ENCODE assay signal across 24 cellular contexts in genomic region chr15:93070136-93070535, GRCh38. TPM values are rescaled to one million over a fixed set of nuclear protein-coding genes. Genes with fewer than 3 reads are reported as not detected.
DNase-seq lines count a peak whose midpoint lies in the region; ATAC-seq and TF ChIP-seq lines count a peak whose summit lies in the region.
"Had no signal": no experiment of that assay in that cellular context is flagged by ENCODE, and none has a peak within 500 bp of the region (broad histone marks: within the 10 kb centered on the region; RNA-seq: fewer than 3 reads in every experiment).

No MANE protein-coding gene starts in this region.

- no peak overlapping the region; the same call in 1 of the 2 replicates for H3K27ac ChIP-seq in HEK293 (ENCODE audit: extremely low read depth, low read depth, low read length)
- no peak overlapping the region for H3K27ac ChIP-seq in iPS-20b (ENCODE audit: low read length)
- H3K27ac ChIP-seq in skeletal muscle tissue (ENCODE audit: low read depth, low read length), result peak overlapping the region; percentile 85
- H3K27ac ChIP-seq in effector memory CD4-positive, alpha-beta T cell (ENCODE audit: insufficient read depth, low read length, poor library complexity, severe bottlenecking), result no peak overlapping the region
- no peak overlapping the region for H3K27ac ChIP-seq in naive thymus-derived CD4-positive, alpha-beta T cell (ENCODE audit: low read depth, low read length)
- H3K27ac ChIP-seq: lower lobe of right lung, SJSA1 had no signal

- POLR2A ChIA-PET in HEK293 (lab: Yijun Ruan, JAX) (interaction anchor here (0.6 kb wide), 1 partner anchor 1129 kb away, joined by 5 read pairs; no protein-coding TSS in a partner anchor), WTC11 (lab: Charles Lee) (interaction anchor here (1.5 kb wide), 1 partner anchor 17 kb away, joined by 3 read pairs; no protein-coding TSS in a partner anchor)
- POLR2A ChIA-PET in naive thymus-derived CD4-positive, alpha-beta T cell (lab: Charles Lee), result no interaction called here

- H3K27ac Mint-ChIP-seq in WTC11, result 0 out of 2 replicates have a peak overlapping the region, but pooled peaks have one; percentile 35
- H3K27ac Mint-ChIP-seq in naive thymus-derived CD4-positive, alpha-beta T cell, result no peak overlapping the region
- H3K27ac Mint-ChIP-seq in stimulated activated naive B cell treated with anti-CD40 and anti-IgM and Interleukin-4, amounts not matched to agents 10 μg/mL and 1 μg/mL and 100 μg/mL, for 72 hours, result no peak overlapping the region
- H3K27ac Mint-ChIP-seq: activated CD4-positive, alpha-beta memory T cell treated with anti-CD3 and anti-CD28 coated beads, Interleukin-2, amount 10 ng/mL, durations not matched to agents 7 days and 5 days; activated T-cell treated with anti-CD3 and anti-CD28 coated beads, Interleukin-2, amount 50 U/mL, for 24 hours; immature natural killer cell; naive thymus-derived CD8-positive, alpha-beta T cell had no signal

- H3K9me3 Mint-ChIP-seq in WTC11, result no peaks in the 10 kb centered on the region
- peaks cover 0 to 1% (median 0%) of the 10 kb centered on the region in 11 donors for H3K9me3 Mint-ChIP-seq in naive thymus-derived CD4-positive, alpha-beta T cell
- no peaks in the 10 kb centered on the region for H3K9me3 Mint-ChIP-seq in stimulated activated naive B cell treated with anti-CD40 and anti-IgM and Interleukin-4, amounts not matched to agents 10 μg/mL and 1 μg/mL and 100 μg/mL, for 72 hours
- H3K9me3 Mint-ChIP-seq: activated CD4-positive, alpha-beta memory T cell treated with anti-CD3 and anti-CD28 coated beads, Interleukin-2, amount 10 ng/mL, durations not matched to agents 7 days and 5 days; activated T-cell treated with anti-CD3 and anti-CD28 coated beads, Interleukin-2, amount 50 U/mL, for 24 hours had no signal

- H3K9ac ChIP-seq in iPS-20b (ENCODE audit: low read depth, low read length) (peak overlapping the region; percentile 83; the same call in 1 of the 2 replicates), skeletal muscle tissue (ENCODE audit: low read depth in 1 of 3, low read length in 3 of 3) (peak overlapping the region; percentile 54 to 92 (median 78))

- peaks cover 15% of the 10 kb centered on the region for H3K27me3 Mint-ChIP-seq in WTC11 (ENCODE audit: low read depth)
- H3K27me3 Mint-ChIP-seq in naive thymus-derived CD4-positive, alpha-beta T cell, result peaks cover 37 to 59% (median 50%) of the 10 kb centered on the region in 5 donors
- H3K27me3 Mint-ChIP-seq in stimulated activated naive B cell treated with anti-CD40 and anti-IgM and Interleukin-4, amounts not matched to agents 10 μg/mL and 1 μg/mL and 100 μg/mL, for 72 hours, result peaks cover 42 to 54% of the 10 kb centered on the region in 2 donors

- H3K4me1 ChIP-seq in HEK293 (ENCODE audit: control insufficient read depth, insufficient read depth, low read length) (peaks cover 51% of the 10 kb centered on the region), iPS-20b (ENCODE audit: insufficient read depth, low read length) (peaks cover 29% of the 10 kb centered on the region), skeletal muscle tissue (ENCODE audit: control insufficient read depth in 3 of 3, insufficient read depth in 3 of 3, low read length in 3 of 3) (peaks cover 70 to 82% (median 78%) of the 10 kb centered on the region in 3 donors)
- peaks cover 15% of the 10 kb centered on the region for H3K4me1 ChIP-seq in effector memory CD4-positive, alpha-beta T cell (ENCODE audit: control insufficient read depth, insufficient read depth, low read length, poor library complexity, severe bottlenecking)
- H3K4me1 ChIP-seq in naive thymus-derived CD4-positive, alpha-beta T cell (ENCODE audit: control insufficient read depth in 2 of 2, insufficient read depth in 2 of 2, low read length in 2 of 2), result no peaks in the 10 kb centered on the region

- peak overlapping the region; percentile 97 for H3K4me3 Mint-ChIP-seq in WTC11
- no peak overlapping the region for H3K4me3 Mint-ChIP-seq in naive thymus-derived CD4-positive, alpha-beta T cell
- no peak overlapping the region for H3K4me3 Mint-ChIP-seq in stimulated activated naive B cell treated with anti-CD40 and anti-IgM and Interleukin-4, amounts not matched to agents 10 μg/mL and 1 μg/mL and 100 μg/mL, for 72 hours
- H3K4me3 Mint-ChIP-seq: activated CD4-positive, alpha-beta memory T cell treated with anti-CD3 and anti-CD28 coated beads, Interleukin-2, amount 10 ng/mL, durations not matched to agents 7 days and 5 days; activated T-cell treated with anti-CD3 and anti-CD28 coated beads, Interleukin-2, amount 50 U/mL, for 24 hours; immature natural killer cell; naive thymus-derived CD8-positive, alpha-beta T cell had no signal

- peaks cover 67% of the 10 kb centered on the region for H3K4me1 Mint-ChIP-seq in WTC11
- H3K4me1 Mint-ChIP-seq in naive thymus-derived CD4-positive, alpha-beta T cell, result peaks cover 7 to 20% (median 15%) of the 10 kb centered on the region in 7 donors
- H3K4me1 Mint-ChIP-seq in stimulated activated naive B cell treated with anti-CD40 and anti-IgM and Interleukin-4, amounts not matched to agents 10 μg/mL and 1 μg/mL and 100 μg/mL, for 72 hours, result peaks cover 15 to 22% of the 10 kb centered on the region in 2 donors

- ATAC-seq in WTC11, result no peak
- ATAC-seq in naive thymus-derived CD4-positive, alpha-beta T cell, result no peak
- ATAC-seq in stimulated activated naive B cell treated with anti-CD40 and anti-IgM and Interleukin-4, amounts not matched to agents 10 μg/mL and 1 μg/mL and 100 μg/mL, for 72 hours (replicated peaks), result no peak
- ATAC-seq: body of pancreas; lower lobe of right lung; naive thymus-derived CD8-positive, alpha-beta T cell; stimulated activated naive CD8-positive, alpha-beta T cell treated with anti-CD3 and anti-CD28 coated beads, Interleukin-15, Interleukin-2, amounts not matched to agents 100 U/mL and 50 U/mL, for 24 hours had no signal

- DNase-seq in WTC11 (ENCODE audit: low spot score), result no peak
- DNase-seq in effector memory CD4-positive, alpha-beta T cell, result no peak
- no peak for DNase-seq in stimulated activated CD4-positive, alpha-beta T cell treated with anti-CD3 and anti-CD28 coated beads, Interleukin-2, amount 100 ng/mL, for 48 hours
- DNase-seq in naive thymus-derived CD4-positive, alpha-beta T cell, result no peak
- no peak for DNase-seq in stimulated activated naive B cell treated with anti-CD40 and anti-IgM and Interleukin-4, amounts not matched to agents 10 μg/mL and 1 μg/mL and 100 μg/mL, for 72 hours
- DNase-seq: activated CD4-positive, alpha-beta memory T cell treated with anti-CD3 and anti-CD28 coated beads, Interleukin-2, amount 10 ng/mL, durations not matched to agents 7 days and 5 days; activated naive CD4-positive, alpha-beta T cell treated with anti-CD3 and anti-CD28 coated beads, Interleukin-2, amount 50 U/mL, for 16 hours; activated T-cell treated with anti-CD3 and anti-CD28 coated beads, Interleukin-2, amount 50 U/mL, for 24 hours; body of pancreas; COR-L47; GOT3; immature natural killer cell; lower lobe of right lung; naive thymus-derived CD8-positive, alpha-beta T cell; NCI-H2081; NCI-H526; retina; stimulated activated naive CD8-positive, alpha-beta T cell treated with anti-CD3 and anti-CD28 coated beads, Interleukin-15, Interleukin-2, amounts not matched to agents 100 U/mL and 50 U/mL, for 24 hours; T-helper 2 cell had no signal

- no peaks in the 10 kb centered on the region for H3K9me3 ChIP-seq in HEK293 (ENCODE audit: control insufficient read depth, insufficient read depth, low read depth, low read length)
- no peaks in the 10 kb centered on the region for H3K9me3 ChIP-seq in iPS-20b (ENCODE audit: insufficient read depth, low read depth, low read length)
- no peaks in the 10 kb centered on the region for H3K9me3 ChIP-seq in skeletal muscle tissue (ENCODE audit: control insufficient read depth in 3 of 3, low read length in 3 of 3)
- no peaks in the 10 kb centered on the region for H3K9me3 ChIP-seq in effector memory CD4-positive, alpha-beta T cell (ENCODE audit: control insufficient read depth, low read length)
- no peaks in the 10 kb centered on the region for H3K9me3 ChIP-seq in naive thymus-derived CD4-positive, alpha-beta T cell (ENCODE audit: control insufficient read depth in 2 of 3, low read length in 3 of 3)
- H3K9me3 ChIP-seq: body of pancreas, lower lobe of right lung, SJSA1 had no signal

- H3K36me3 ChIP-seq in HEK293 (ENCODE audit: control insufficient read depth in 2 of 2, insufficient read depth in 1 of 2, low read length in 2 of 2) (peaks cover 2 to 11% of the 10 kb centered on the region in 2 experiments; a peak in 1 of 3 replicates), iPS-20b (ENCODE audit: insufficient read depth, low read depth, low read length) (peaks cover 39% of the 10 kb centered on the region), skeletal muscle tissue (ENCODE audit: control insufficient read depth in 3 of 3, insufficient read depth in 3 of 3, low read length in 3 of 3) (peaks cover 0 to 10% (median 9%) of the 10 kb centered on the region in 3 donors)
- H3K36me3 ChIP-seq in effector memory CD4-positive, alpha-beta T cell (ENCODE audit: control insufficient read depth, insufficient read depth, low read length), result no peaks in the 10 kb centered on the region
- no peaks in the 10 kb centered on the region for H3K36me3 ChIP-seq in naive thymus-derived CD4-positive, alpha-beta T cell (ENCODE audit: control insufficient read depth in 2 of 3, insufficient read depth in 3 of 3, low read length in 3 of 3)
- H3K36me3 ChIP-seq: lower lobe of right lung had no signal

- peaks cover 16% of the 10 kb centered on the region for H3K27me3 ChIP-seq in iPS-20b (ENCODE audit: insufficient read depth, low read length)
- H3K27me3 ChIP-seq in skeletal muscle tissue (ENCODE audit: control insufficient read depth in 3 of 3, insufficient read depth in 3 of 3, low read length in 3 of 3), result no peaks in the 10 kb centered on the region
- peaks cover 27% of the 10 kb centered on the region for H3K27me3 ChIP-seq in effector memory CD4-positive, alpha-beta T cell (replicated peaks; ENCODE audit: control insufficient read depth, insufficient read depth, low read length, poor library complexity, severe bottlenecking)
- H3K27me3 ChIP-seq in naive thymus-derived CD4-positive, alpha-beta T cell (ENCODE audit: control insufficient read depth in 2 of 2, insufficient read depth in 2 of 2, low read length in 2 of 2), result peaks cover 0 to 6% of the 10 kb centered on the region in 2 donors
- H3K27me3 ChIP-seq: body of pancreas, SJSA1 had no signal

- no peak overlapping the region for H3K4me3 ChIP-seq in HEK293 (ENCODE audit: low read depth, low read length)
- peak overlapping the region; percentile 80 for H3K4me3 ChIP-seq in iPS-20b (ENCODE audit: low read length)
- H3K4me3 ChIP-seq in skeletal muscle tissue (ENCODE audit: low read length in 3 of 3), result peak overlapping the region; percentile 73 to 85 (median 83)
- H3K4me3 ChIP-seq in effector memory CD4-positive, alpha-beta T cell (ENCODE audit: insufficient read depth, low read depth, low read length, poor library complexity, severe bottlenecking), result no peak overlapping the region
- no peak overlapping the region for H3K4me3 ChIP-seq in naive thymus-derived CD4-positive, alpha-beta T cell (ENCODE audit: low read length)
- H3K4me3 ChIP-seq: body of pancreas, SJSA1 had no signal

- H3K36me3 Mint-ChIP-seq in WTC11, result peaks cover 5% of the 10 kb centered on the region
- no peaks in the 10 kb centered on the region for H3K36me3 Mint-ChIP-seq in naive thymus-derived CD4-positive, alpha-beta T cell
- H3K36me3 Mint-ChIP-seq in stimulated activated naive B cell treated with anti-CD40 and anti-IgM and Interleukin-4, amounts not matched to agents 10 μg/mL and 1 μg/mL and 100 μg/mL, for 72 hours, result no peaks in the 10 kb centered on the region
- H3K36me3 Mint-ChIP-seq: naive thymus-derived CD8-positive, alpha-beta T cell had no signal

- intact Hi-C loops in naive thymus-derived CD4-positive, alpha-beta T cell (cut with micrococcal nuclease), result no loop called here

- CTCF ChIA-PET in HEK293 (lab: Yijun Ruan, JAX) (interaction anchor here (0.7 to 4.3 kb wide), 3 partner anchors 12 to 1097 kb away, joined by 3 to 25 read pairs (median 4); no protein-coding TSS in a partner anchor), WTC11 (lab: Charles Lee) (interaction anchor here (0.9 to 6.6 kb wide), 2 partner anchors 18 to 40 kb away, joined by 3 to 53 read pairs; no protein-coding TSS in a partner anchor)
- CTCF ChIA-PET in naive thymus-derived CD4-positive, alpha-beta T cell (lab: Charles Lee), result no interaction called here

- TF ChIP-seq CTCF in HEK293 (tag by site-specific recombination; IDR thresholded peaks at IDR 0.05) (no peak), WTC11 (IDR thresholded peaks at IDR 0.05) (no peak)

RNA-seq across cellular contexts. Expression of gene RGMA, which starts 18.9 kb away (rescaled TPM):
- total RNA-seq in WTC11 (2021) (36.9 to 47.2 TPM (median 37.7 TPM) in 3 replicates), skeletal muscle tissue (5.7 TPM)
- 1 to 10 TPM in 1 of 5 experiments, not detected in 4; 1.1 TPM for total RNA-seq in naive thymus-derived CD4-positive, alpha-beta T cell
- polyA plus RNA-seq in naive thymus-derived CD4-positive, alpha-beta T cell, result not detected
- total RNA-seq: naive thymus-derived CD8-positive, alpha-beta T cell; OCI-LY7 had no signal
- polyA plus RNA-seq: immature natural killer cell; naive thymus-derived CD8-positive, alpha-beta T cell had no signal

Comparison
In these comparisons a context has a peak if more than half of its experiments do, and no peak if none do; other contexts are left out.
1. H3K4me3 ChIP-seq: peak in iPS-20b (single experiment) and skeletal muscle tissue (3 of 3); none in HEK293 (single experiment), effector memory CD4-positive, alpha-beta T cell (single experiment) and naive thymus-derived CD4-positive, alpha-beta T cell (single experiment).